Comparison of ENCODE assay signal across 3 cellular contexts in genomic region chr7:16934947-16935742, GRCh38.
TF ChIP-seq lines count a peak whose summit lies in the region.

No MANE protein-coding gene starts in this region.

TF ChIP-seq in SK-N-SH treated with all-trans-retinoic acid at 6 μM for 48 hours, 23 proteins besides CTCF, POLR2A, EP300 and RAD21 (continued from another document):
- TF ChIP-seq ZFP30 (CRISPR knock-in tag; IDR thresholded peaks at IDR 0.05) (no peak), PPARA (CRISPR knock-in tag; IDR thresholded peaks at IDR 0.05; ENCODE audit: borderline replicate concordance) (no peak)

TF ChIP-seq in SK-N-SH, 30 proteins besides CTCF, POLR2A, EP300 and RAD21 (continued from another document):
- TF ChIP-seq FOXM1 (IDR thresholded peaks at IDR 0.05; ENCODE audit: low read depth) (no peak), USF2 (IDR thresholded peaks at IDR 0.05; ENCODE audit: borderline replicate concordance, low read depth, low read length) (no peak), RCOR1 (IDR thresholded peaks at IDR 0.05; ENCODE audit: low read length) (no peak), NRF1 (IDR thresholded peaks at IDR 0.05; ENCODE audit: low read depth, low read length) (no peak), POLR2AphosphoS5 (IDR thresholded peaks at IDR 0.05; ENCODE audit: low read depth, low read length) (no peak), GABPA (IDR thresholded peaks at IDR 0.05; ENCODE audit: low read depth) (no peak), ZBTB33 (IDR thresholded peaks at IDR 0.05; ENCODE audit: borderline replicate concordance, low read depth) (no peak), MXI1 (IDR thresholded peaks at IDR 0.05; ENCODE audit: low read depth, low read length) (no peak), USF1 (IDR thresholded peaks at IDR 0.05; ENCODE audit: borderline replicate concordance, low read depth) (no peak)

TF ChIP-seq in IMR-90, 13 proteins besides CTCF, POLR2A, EP300 and RAD21:
- TF ChIP-seq SMC3 (IDR thresholded peaks at IDR 0.05; ENCODE audit: low read depth, low read length), result no peak
- no peak for TF ChIP-seq MXI1 (IDR thresholded peaks at IDR 0.05; ENCODE audit: borderline replicate concordance, low read depth, low read length)
- no peak for TF ChIP-seq RFX5 (IDR thresholded peaks at IDR 0.05; ENCODE audit: low read depth, low read length)
- TF ChIP-seq CEBPB (IDR thresholded peaks at IDR 0.05; ENCODE audit: low read depth, low read length), result no peak
- TF ChIP-seq USF2 (IDR thresholded peaks at IDR 0.05; ENCODE audit: low read depth, low read length), result no peak
- no peak for TF ChIP-seq NFE2L2 (IDR thresholded peaks at IDR 0.05; ENCODE audit: low read depth, low read length)
- TF ChIP-seq MAFK (IDR thresholded peaks at IDR 0.05; ENCODE audit: low read depth, low read length), result no peak
- no peak for TF ChIP-seq ELK1 (IDR thresholded peaks at IDR 0.05; ENCODE audit: borderline replicate concordance, low read depth, low read length)
- TF ChIP-seq FOS (IDR thresholded peaks at IDR 0.05; ENCODE audit: low read depth, low read length), result no peak
- TF ChIP-seq CHD1 (IDR thresholded peaks at IDR 0.05; ENCODE audit: low read depth, low read length), result no peak
- TF ChIP-seq BHLHE40 (IDR thresholded peaks at IDR 0.05; ENCODE audit: low read depth, low read length), result no peak
- no peak for TF ChIP-seq RCOR1 (IDR thresholded peaks at IDR 0.05; ENCODE audit: insufficient replicate concordance, low read length)
- no peak for TF ChIP-seq MAZ (IDR thresholded peaks at IDR 0.05; ENCODE audit: borderline replicate concordance, low read depth, low read length)
TF ChIP-seq in IMR-90: peak in this region for 0.
